10 cellular contexts compared by ENCODE assay signal in genomic region chr12:67758119-67758873, GRCh38.
DNase-seq lines count a peak whose midpoint lies in the region; ATAC-seq, FAIRE-seq and TF ChIP-seq lines count a peak whose summit lies in the region.
"Had no signal": no experiment of that assay in that cellular context is flagged by ENCODE, and none has a peak within 500 bp of the region (broad histone marks: within the 10 kb centered on the region; RNA-seq: fewer than 3 reads in every experiment).

No MANE protein-coding gene starts in this region.

- H3K4me2 ChIP-seq in MM.1S (ENCODE audit: low read depth, low read length), result peak overlapping the region; percentile 17; the same call in 1 of the 2 replicates

- H3K79me2 ChIP-seq in MM.1S (ENCODE audit: low read length), result no peaks in the 10 kb centered on the region

- H3K27me3 ChIP-seq in right atrium auricular region (no peaks in the 10 kb centered on the region), MM.1S (replicated peaks; ENCODE audit: insufficient read depth, low read length) (0 out of 2 replicates have a peak, but pooled peaks cover 5% of the 10 kb centered on the region), foreskin keratinocyte (no peaks in the 10 kb centered on the region)

- ATAC-seq in Right ventricle myocardium inferior, result peak; percentile 17
- peak; percentile 97 for ATAC-seq in HG02852 (IDR thresholded peaks at IDR 0.05; ENCODE audit: unreplicated experiment)
- ATAC-seq in foreskin keratinocyte, result no peak
- ATAC-seq: activated CD4-positive, CD25-positive, alpha-beta regulatory T cell treated with anti-CD3 and anti-CD28 coated beads, Interleukin-2, amount 50 U/mL, for 24 hours had no signal

- no peak for FAIRE-seq in kidney (lab: Jason Lieb, UNC)

- intact Hi-C loops in Right ventricle myocardium inferior (cut with DNase I) (loop anchor here (10.0 kb wide), 1 partner anchor 67 kb away; no protein-coding TSS in a partner anchor), kidney (cut with DNase I) (no loop called here)

- no peaks in the 10 kb centered on the region for H4K20me1 ChIP-seq in MM.1S (ENCODE audit: insufficient read depth, low read length)

- H3K4me3 ChIP-seq in right atrium auricular region, result no peak overlapping the region
- H3K4me3 ChIP-seq in MM.1S (ENCODE audit: low read length), result no peak overlapping the region
- no peak overlapping the region for H3K4me3 ChIP-seq in kidney (ENCODE audit: low read length in 2 of 2)

- H3F3A ChIP-seq in MM.1S (ENCODE audit: insufficient read depth, low read length), result no peaks in the 10 kb centered on the region

- H2AFZ ChIP-seq in MM.1S (ENCODE audit: low read length), result no peak overlapping the region

- H3K36me3 ChIP-seq in right atrium auricular region (no peaks in the 10 kb centered on the region), MM.1S (replicated peaks; ENCODE audit: insufficient read depth, low read length) (no peaks in the 10 kb centered on the region), kidney (ENCODE audit: control insufficient read depth in 1 of 2, insufficient read depth in 2 of 2, low read length in 2 of 2) (no peaks in the 10 kb centered on the region)

- H3K27ac ChIP-seq in right atrium auricular region (peak overlapping the region in 1 of 2 donors; percentile 31), MM.1S (ENCODE audit: low read length) (peak overlapping the region; percentile 12; the same call in 1 of the 2 replicates), kidney (ENCODE audit: low read depth in 2 of 2, low read length in 2 of 2) (no peak overlapping the region), foreskin keratinocyte (no peak overlapping the region)

- H3K9me3 ChIP-seq in right atrium auricular region (no peaks in the 10 kb centered on the region), MM.1S (replicated peaks; ENCODE audit: insufficient read depth, low read length) (no peaks in the 10 kb centered on the region), kidney (ENCODE audit: control insufficient read depth in 1 of 2, low read length in 2 of 2) (no peaks in the 10 kb centered on the region)

- H3K4me1 ChIP-seq in right atrium auricular region (peaks cover 0 to 28% of the 10 kb centered on the region in 2 donors), MM.1S (ENCODE audit: low read length) (peaks cover 20% of the 10 kb centered on the region), kidney (ENCODE audit: control insufficient read depth in 1 of 2, insufficient read depth in 1 of 2, low read depth in 1 of 2, low read length in 2 of 2) (no peaks in the 10 kb centered on the region), foreskin keratinocyte (no peaks in the 10 kb centered on the region)

- no peaks in the 10 kb centered on the region for H3K9me2 ChIP-seq in MM.1S (replicated peaks; ENCODE audit: insufficient read depth, low read length)

- DNase-seq in Right ventricle myocardium inferior (ENCODE audit: missing footprints) (no peak), right atrium auricular region (ENCODE audit: low spot score) (no peak), MM.1S (peak; percentile 85), mucosa of gallbladder (ENCODE audit: low spot score) (no peak), kidney (no peak), foreskin keratinocyte (no peak), HCEC 1CT (no peak)
- DNase-seq: NCI-H1930 had no signal

- TF ChIP-seq CTCF in right atrium auricular region (IDR thresholded peaks at IDR 0.05) (no peak), MM.1S (IDR thresholded peaks at IDR 0.05; ENCODE audit: low read length) (no peak), kidney (IDR thresholded peaks at IDR 0.05; ENCODE audit: borderline replicate concordance, extremely low read depth, insufficient read depth) (no peak), foreskin keratinocyte (conservative IDR thresholded peaks at IDR 0.05) (no peak)

- H3K9ac ChIP-seq in MM.1S (ENCODE audit: low read length), result no peak overlapping the region
- H3K9ac ChIP-seq in kidney (ENCODE audit: low read length in 2 of 2), result no peak overlapping the region
